8 cellular contexts compared by ENCODE assay signal in the genomic region with DNA sequence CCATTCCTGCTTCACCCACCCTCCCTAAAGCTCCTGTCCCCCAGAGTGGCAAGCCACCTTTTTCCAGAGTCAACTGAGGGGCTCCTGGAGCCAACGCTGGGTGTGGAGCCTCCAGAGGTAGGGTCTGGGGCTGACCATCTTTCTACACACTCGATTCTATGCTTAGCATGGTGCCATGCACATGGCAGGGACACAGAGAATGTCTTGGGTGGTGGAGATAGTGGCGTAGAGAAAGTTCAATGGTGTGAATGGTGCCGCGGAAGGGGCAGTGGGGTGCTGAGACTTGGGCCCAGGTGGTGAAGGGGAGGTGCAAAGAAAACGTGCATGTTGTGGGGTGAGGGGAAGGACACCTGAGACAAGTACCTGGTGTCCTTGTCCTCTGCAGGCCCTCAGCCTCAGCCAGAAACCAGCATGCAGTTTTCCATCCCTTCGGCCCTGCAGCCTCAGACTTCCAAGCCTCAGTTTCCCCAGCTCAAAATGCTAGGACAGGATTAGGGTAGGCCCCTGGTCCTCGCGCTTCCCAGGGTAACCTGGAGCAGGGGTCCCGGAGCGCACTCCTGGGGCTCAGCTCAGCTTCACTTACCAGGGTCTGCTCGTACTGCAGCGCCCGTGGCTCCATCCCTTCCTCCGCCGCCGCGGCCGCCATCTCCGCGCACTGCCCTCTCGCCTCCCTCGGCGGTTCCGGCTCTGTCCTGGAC. TPM values are rescaled to one million over a fixed set of nuclear protein-coding genes. Genes with fewer than 3 reads are reported as not detected.
DNase-seq lines count a peak whose midpoint lies in the region; TF ChIP-seq lines count a peak whose summit lies in the region.

No MANE protein-coding gene starts in this region.

- H3K9ac ChIP-seq in MM.1S (ENCODE audit: low read length) (peak overlapping the region; percentile 72), duodenal mucosa (ENCODE audit: low read depth in 1 of 2, low read length in 2 of 2) (peak overlapping the region; percentile 69 to 94), neural cell (ENCODE audit: low read length) (peak overlapping the region; percentile 90)

- H3K9me2 ChIP-seq in MM.1S (replicated peaks; ENCODE audit: insufficient read depth, low read length) (no peaks in the 10 kb centered on the region), neural cell (ENCODE audit: insufficient read depth, low read length) (no peaks in the 10 kb centered on the region)

- H3K27ac ChIP-seq in MM.1S (ENCODE audit: low read length), result no peak overlapping the region
- H3K27ac ChIP-seq in duodenal mucosa (ENCODE audit: low read depth, low read length), result peak overlapping the region; percentile 58
- H3K27ac ChIP-seq in neural cell (ENCODE audit: low read length), result no peak overlapping the region

- H3K79me2 ChIP-seq in MM.1S (ENCODE audit: low read length) (peaks cover 26% of the 10 kb centered on the region), neural cell (replicated peaks; ENCODE audit: insufficient read depth, low read length) (peaks cover 16% of the 10 kb centered on the region)

- peak; percentile 53 for DNase-seq in NCI-H345 (lab: John Stamatoyannopoulos, UW)
- DNase-seq in NCI-H345 treated with DMSO at 0.1 percent for 48 hours (lab: John Stamatoyannopoulos, UW; ENCODE audit: unreplicated experiment), result no peak
- DNase-seq in MM.1S, result no peak
- no peak for DNase-seq in OCI-M2 (lab: John Stamatoyannopoulos, UW; ENCODE audit: unreplicated experiment)
- DNase-seq in Kasumi-1 (lab: John Stamatoyannopoulos, UW), result no peak
- no peak for DNase-seq in ureter (ENCODE audit: low spot score)

- peak overlapping the region; percentile 93 for H2AFZ ChIP-seq in MM.1S (ENCODE audit: low read length)
- H2AFZ ChIP-seq in neural cell (ENCODE audit: low read depth, low read length), result peak overlapping the region; percentile 8

- H3K27me3 ChIP-seq in MM.1S (replicated peaks; ENCODE audit: insufficient read depth, low read length) (no peaks in the 10 kb centered on the region), duodenal mucosa (ENCODE audit: control insufficient read depth in 1 of 2, insufficient read depth in 2 of 2, low read length in 2 of 2) (no peaks in the 10 kb centered on the region), neural cell (ENCODE audit: insufficient read depth, low read depth, low read length) (no peaks in the 10 kb centered on the region)

- TF ChIP-seq CTCF in MM.1S (IDR thresholded peaks at IDR 0.05; ENCODE audit: low read length) (no peak), neural cell (IDR thresholded peaks at IDR 0.05; ENCODE audit: poor library complexity, severe bottlenecking) (no peak)

- peak overlapping the region; percentile 94 for H3K4me2 ChIP-seq in MM.1S (ENCODE audit: low read depth, low read length)
- H3K4me2 ChIP-seq in neural cell (ENCODE audit: low read length), result peak overlapping the region; percentile 82

- H4K20me1 ChIP-seq in MM.1S (ENCODE audit: insufficient read depth, low read length) (no peaks in the 10 kb centered on the region), neural cell (ENCODE audit: insufficient read depth) (no peaks in the 10 kb centered on the region)

- no peak for TF ChIP-seq RAD21 in neural cell (conservative IDR thresholded peaks at IDR 0.05)

- H3F3A ChIP-seq in MM.1S (ENCODE audit: insufficient read depth, low read length) (peaks cover 19% of the 10 kb centered on the region), neural cell (ENCODE audit: insufficient read depth, low read length, poor library complexity, severe bottlenecking) (no peaks in the 10 kb centered on the region)

- H3K36me3 ChIP-seq in MM.1S (replicated peaks; ENCODE audit: insufficient read depth, low read length), result 0 out of 2 replicates have a peak, but pooled peaks cover 5% of the 10 kb centered on the region
- H3K36me3 ChIP-seq in duodenal mucosa (ENCODE audit: control insufficient read depth in 1 of 2, insufficient read depth in 2 of 2, low read length in 2 of 2), result peaks cover 10 to 35% of the 10 kb centered on the region in 2 donors
- H3K36me3 ChIP-seq in neural cell (ENCODE audit: insufficient read depth, low read length), result no peaks in the 10 kb centered on the region

- TF ChIP-seq EP300 in neural cell (conservative IDR thresholded peaks at IDR 0.05; ENCODE audit: poor library complexity, severe bottlenecking), result no peak

- H3K4me3 ChIP-seq in MM.1S (ENCODE audit: low read length) (peak overlapping the region; percentile 84), duodenal mucosa (ENCODE audit: low read depth in 1 of 2, low read length in 2 of 2) (peak overlapping the region; percentile 91 to 93), neural cell (ENCODE audit: low read length) (peak overlapping the region; percentile 70)

- no peaks in the 10 kb centered on the region for H3K9me3 ChIP-seq in MM.1S (replicated peaks; ENCODE audit: insufficient read depth, low read length)
- H3K9me3 ChIP-seq in duodenal mucosa (ENCODE audit: control insufficient read depth in 1 of 2, low read length in 2 of 2), result no peaks in the 10 kb centered on the region
- H3K9me3 ChIP-seq in neural cell (ENCODE audit: low read length), result no peaks in the 10 kb centered on the region

- 0 out of 2 replicates have a peak, but pooled peaks cover 6% of the 10 kb centered on the region for H3K4me1 ChIP-seq in MM.1S (ENCODE audit: low read length)
- peaks cover 26 to 31% of the 10 kb centered on the region in 2 donors for H3K4me1 ChIP-seq in duodenal mucosa (ENCODE audit: control insufficient read depth in 1 of 2, insufficient read depth in 2 of 2, low read length in 2 of 2)

TF ChIP-seq in neural cell, 6 proteins besides CTCF, POLR2A, EP300 and RAD21:
- TF ChIP-seq SMC3 (conservative IDR thresholded peaks at IDR 0.05; ENCODE audit: poor library complexity) (no peak), REST (IDR thresholded peaks at IDR 0.05; ENCODE audit: borderline replicate concordance) (peak; percentile 35)

RNA-seq across cellular contexts. Expression of gene CLCN2, which starts 0.4 kb away (rescaled TPM):
- 13.4 and 14.0 TPM in 2 replicates for polyA plus RNA-seq in neural cell
- polyA minus RNA-seq in neural cell, result 16.1 and 17.4 TPM in 2 replicates
- 11.7 TPM for total RNA-seq in ureter

RNA-seq across cellular contexts. Expression of gene POLR2H, which starts 0.5 kb away (rescaled TPM):
- polyA plus RNA-seq in neural cell, result 155 and 185 TPM in 2 replicates
- polyA minus RNA-seq in neural cell, result 51.9 and 66.4 TPM in 2 replicates
- total RNA-seq in ureter, result 79.6 TPM

RNA-seq across cellular contexts. Expression of gene THPO, which starts 17.0 kb away (rescaled TPM):
- 0.18 and 0.59 TPM in 2 replicates for polyA plus RNA-seq in neural cell
- polyA minus RNA-seq in neural cell, result not detected in 2 replicates
- total RNA-seq in ureter, result 0.89 TPM

RNA-seq across cellular contexts. Expression of gene CHRD, which starts 18.9 kb away (rescaled TPM):
- 2.9 and 4.8 TPM in 2 replicates for polyA plus RNA-seq in neural cell
- polyA minus RNA-seq in neural cell, result 0.93 and 1.9 TPM in 2 replicates
- total RNA-seq in ureter, result 16.8 TPM

RNA-seq across cellular contexts. Expression of gene FAM131A, which starts 23.6 kb away (rescaled TPM):
- polyA plus RNA-seq in neural cell, result 141 and 154 TPM in 2 replicates
- polyA minus RNA-seq in neural cell, result 103 and 117 TPM in 2 replicates
- total RNA-seq in ureter, result 13.5 TPM
